Comparison of ENCODE assay signal across 10 cellular contexts in genomic region chr9:70422371-70423043, GRCh38. TPM values are rescaled to one million over a fixed set of nuclear protein-coding genes. Genes with fewer than 3 reads are reported as not detected.
DNase-seq lines count a peak whose midpoint lies in the region; ATAC-seq and TF ChIP-seq lines count a peak whose summit lies in the region.
"Had no signal": no experiment of that assay in that cellular context is flagged by ENCODE, and none has a peak within 500 bp of the region (broad histone marks: within the 10 kb centered on the region; RNA-seq: fewer than 3 reads in every experiment).

No MANE protein-coding gene starts in this region.

- no peaks in the 10 kb centered on the region for H3F3A ChIP-seq in PC-3 (ENCODE audit: low read length, unreplicated experiment)

- no peak overlapping the region for H3K4me2 ChIP-seq in PC-3 (ENCODE audit: low read length)

- no peaks in the 10 kb centered on the region for H4K20me1 ChIP-seq in PC-3 (ENCODE audit: low read length)

- H3K9me3 ChIP-seq in lower lobe of right lung (no peaks in the 10 kb centered on the region), PC-3 (ENCODE audit: low read length) (no peaks in the 10 kb centered on the region)

- H3K36me3 Mint-ChIP-seq in activated CD8-positive, alpha-beta memory T cell treated with anti-CD3 and anti-CD28 coated beads, Interleukin-2, amount 10 ng/mL, durations not matched to agents 7 days and 5 days, result no peaks in the 10 kb centered on the region
- no peaks in the 10 kb centered on the region for H3K36me3 Mint-ChIP-seq in activated CD8-positive, alpha-beta T cell treated with anti-CD3 and anti-CD28 coated beads, Interleukin-2, amount 10 ng/mL, durations not matched to agents 7 days and 5 days (ENCODE audit: low read depth)

- peaks cover 34% of the 10 kb centered on the region for H3K4me1 ChIP-seq in lower lobe of right lung
- H3K4me1 ChIP-seq in PC-3 (ENCODE audit: insufficient read depth, low read length), result peaks cover 28% of the 10 kb centered on the region

- peaks cover 38% of the 10 kb centered on the region for H3K4me1 Mint-ChIP-seq in activated CD8-positive, alpha-beta memory T cell treated with anti-CD3 and anti-CD28 coated beads, Interleukin-2, amount 10 ng/mL, durations not matched to agents 7 days and 5 days
- peaks cover 36% of the 10 kb centered on the region for H3K4me1 Mint-ChIP-seq in activated CD8-positive, alpha-beta T cell treated with anti-CD3 and anti-CD28 coated beads, Interleukin-2, amount 10 ng/mL, durations not matched to agents 7 days and 5 days (ENCODE audit: low read depth)

- CTCF ChIA-PET in activated CD8-positive, alpha-beta memory T cell treated with anti-CD3 and anti-CD28 coated beads, Interleukin-2, amount 10 ng/mL, durations not matched to agents 7 days and 5 days (lab: Charles Lee), result interaction anchor here (2.4 kb wide), 1 partner anchor 180 kb away, joined by 17 read pairs; no protein-coding TSS in a partner anchor
- CTCF ChIA-PET in activated CD8-positive, alpha-beta T cell treated with anti-CD3 and anti-CD28 coated beads, Interleukin-2, amount 10 ng/mL, durations not matched to agents 7 days and 5 days (lab: Charles Lee), result interaction anchor here (1.3 to 6.5 kb wide), 3 partner anchors 86 to 180 kb away, joined by 3 to 57 read pairs (median 4); no protein-coding TSS in a partner anchor
- CTCF ChIA-PET in PC-3 (lab: Charles Lee), result no interaction called here

- POLR2A ChIA-PET in activated CD8-positive, alpha-beta T cell treated with anti-CD3 and anti-CD28 coated beads, Interleukin-2, amount 10 ng/mL, durations not matched to agents 7 days and 5 days (lab: Charles Lee), result interaction anchor here (4.8 kb wide), 1 partner anchor 15 kb away, joined by 90 read pairs; no protein-coding TSS in a partner anchor
- POLR2A ChIA-PET in PC-3 (lab: Charles Lee; ENCODE audit: unreplicated experiment), result no interaction called here

- H2AFZ ChIP-seq in PC-3 (ENCODE audit: low read length), result no peak overlapping the region

- H3K4me3 Mint-ChIP-seq in activated CD8-positive, alpha-beta memory T cell treated with anti-CD3 and anti-CD28 coated beads, Interleukin-2, amount 10 ng/mL, durations not matched to agents 7 days and 5 days, result no peak overlapping the region
- no peak overlapping the region for H3K4me3 Mint-ChIP-seq in activated CD8-positive, alpha-beta T cell treated with anti-CD3 and anti-CD28 coated beads, Interleukin-2, amount 10 ng/mL, durations not matched to agents 7 days and 5 days

- H3K9me3 Mint-ChIP-seq in activated CD8-positive, alpha-beta memory T cell treated with anti-CD3 and anti-CD28 coated beads, Interleukin-2, amount 10 ng/mL, durations not matched to agents 7 days and 5 days (ENCODE audit: low read depth), result no peaks in the 10 kb centered on the region
- no peaks in the 10 kb centered on the region for H3K9me3 Mint-ChIP-seq in activated CD8-positive, alpha-beta T cell treated with anti-CD3 and anti-CD28 coated beads, Interleukin-2, amount 10 ng/mL, durations not matched to agents 7 days and 5 days (ENCODE audit: insufficient read depth)

- H3K36me3 ChIP-seq in lower lobe of right lung (no peaks in the 10 kb centered on the region), PC-3 (ENCODE audit: low read depth, low read length) (no peaks in the 10 kb centered on the region)

- TF ChIP-seq CTCF in lower lobe of right lung (IDR thresholded peaks at IDR 0.05) (no peak), PC-3 (conservative IDR thresholded peaks at IDR 0.05; ENCODE audit: low read depth, low read length) (no peak)

- peaks cover 4% of the 10 kb centered on the region for H3K27me3 Mint-ChIP-seq in activated CD8-positive, alpha-beta memory T cell treated with anti-CD3 and anti-CD28 coated beads, Interleukin-2, amount 10 ng/mL, durations not matched to agents 7 days and 5 days
- no peaks in the 10 kb centered on the region for H3K27me3 Mint-ChIP-seq in activated CD8-positive, alpha-beta T cell treated with anti-CD3 and anti-CD28 coated beads, Interleukin-2, amount 10 ng/mL, durations not matched to agents 7 days and 5 days (ENCODE audit: low read depth)

- H3K9me2 ChIP-seq in PC-3 (replicated peaks; ENCODE audit: low read length), result no peaks in the 10 kb centered on the region

- H3K27ac Mint-ChIP-seq in activated CD8-positive, alpha-beta memory T cell treated with anti-CD3 and anti-CD28 coated beads, Interleukin-2, amount 10 ng/mL, durations not matched to agents 7 days and 5 days, result peak overlapping the region; percentile 98
- H3K27ac Mint-ChIP-seq in activated CD8-positive, alpha-beta T cell treated with anti-CD3 and anti-CD28 coated beads, Interleukin-2, amount 10 ng/mL, durations not matched to agents 7 days and 5 days, result peak overlapping the region; percentile 98

- H3K27me3 ChIP-seq in lower lobe of right lung (ENCODE audit: low read depth) (no peaks in the 10 kb centered on the region), PC-3 (ENCODE audit: low read length) (peaks cover 3% of the 10 kb centered on the region; the same call in 1 of the 2 replicates)

- intact Hi-C loops in lower lobe of right lung (cut with DNase I), result no loop called here
- intact Hi-C loops in PC-3 (cut with micrococcal nuclease), result loop anchor here (5.0 to 10.0 kb wide), 2 partner anchors 165 to 182 kb away; partner anchors contain the start of gene SMC5

- H3K4me3 ChIP-seq in lower lobe of right lung (no peak overlapping the region), PC-3 (ENCODE audit: low read length) (no peak overlapping the region)

- H3K9ac ChIP-seq in PC-3 (ENCODE audit: low read length), result no peak overlapping the region

- H3K79me2 ChIP-seq in PC-3 (ENCODE audit: low read length), result no peaks in the 10 kb centered on the region

- peak overlapping the region; percentile 100 for H3K27ac ChIP-seq in lower lobe of right lung
- H3K27ac ChIP-seq in temporal lobe (ENCODE audit: low read depth, low read length), result peak overlapping the region; percentile 100
- no peak overlapping the region for H3K27ac ChIP-seq in PC-3 (ENCODE audit: low read length)

- no peak for ATAC-seq in activated CD8-positive, alpha-beta memory T cell treated with anti-CD3 and anti-CD28 coated beads, Interleukin-2, amount 10 ng/mL, durations not matched to agents 7 days and 5 days
- ATAC-seq in activated CD8-positive, alpha-beta T cell treated with anti-CD3 and anti-CD28 coated beads, Interleukin-2, amount 10 ng/mL, durations not matched to agents 7 days and 5 days, result no peak
- ATAC-seq in lower lobe of right lung (no peak), PC-3 (no peak), HG03097 (IDR thresholded peaks at IDR 0.05; ENCODE audit: low FRiP score, unreplicated experiment) (no peak)

- no peak for DNase-seq in activated CD8-positive, alpha-beta memory T cell treated with anti-CD3 and anti-CD28 coated beads, Interleukin-2, amount 10 ng/mL, durations not matched to agents 7 days and 5 days
- DNase-seq in activated CD8-positive, alpha-beta memory T cell treated with anti-CD3 and anti-CD28 coated beads, Interleukin-2, amount 50 U/mL, for 48 hours, result no peak
- DNase-seq in activated CD8-positive, alpha-beta T cell treated with anti-CD3 and anti-CD28 coated beads, Interleukin-2, amount 10 ng/mL, durations not matched to agents 7 days and 5 days, result no peak
- DNase-seq in lower lobe of right lung, result no peak
- no peak for DNase-seq in PC-3
- no peak for DNase-seq in D341Med (ENCODE audit: low spot score)
- DNase-seq: activated CD4-positive, CD25-positive, alpha-beta regulatory T cell treated with anti-CD3 and anti-CD28 coated beads, Interleukin-2, amount 50 U/mL, for 72 hours; NCI-H1930 had no signal

- no TSS peak for BruUV-seq in PC-3 (replicated peaks; lab: Mats Ljungman, UMichigan)

RNA-seq across cellular contexts. Expression of gene KLF9, which starts 8.1 kb away (rescaled TPM):
- 10 to 100 TPM; 12.0 to 12.2 TPM for total RNA-seq in activated CD8-positive, alpha-beta memory T cell treated with anti-CD3 and anti-CD28 coated beads, Interleukin-2, amount 10 ng/mL, durations not matched to agents 7 days and 5 days
- 1 to 10 TPM; 8.8 to 9.6 TPM for total RNA-seq in activated CD8-positive, alpha-beta T cell treated with anti-CD3 and anti-CD28 coated beads, Interleukin-2, amount 10 ng/mL, durations not matched to agents 7 days and 5 days
- total RNA-seq in lower lobe of right lung (76.9 TPM), temporal lobe (10.1 TPM), PC-3 (2014; rRNA removed) (0.35 and 0.44 TPM in 2 replicates)
